26 cellular contexts compared by ENCODE assay signal in the genomic region with DNA sequence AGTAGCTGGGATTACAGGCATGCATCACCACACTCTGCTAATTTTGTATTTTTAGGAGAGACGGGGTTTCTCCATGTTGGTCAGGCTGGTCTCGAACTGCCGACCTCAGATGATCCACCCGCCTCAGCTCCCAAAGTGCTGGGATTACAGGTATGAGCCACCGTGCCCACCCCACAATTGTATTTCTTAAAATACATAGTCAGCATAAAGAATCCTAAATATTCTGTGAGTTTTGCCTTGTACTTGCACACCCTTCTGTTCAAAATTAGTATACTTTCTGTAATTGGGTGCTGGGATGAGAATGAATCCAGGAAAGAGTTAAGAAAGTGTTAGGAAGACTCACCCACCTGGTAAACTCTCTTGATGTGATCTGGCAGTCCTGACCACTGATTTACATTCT.
"Had no signal": no experiment of that assay in that cellular context is flagged by ENCODE, and none has a peak within 500 bp of the region (broad histone marks: within the 10 kb centered on the region; RNA-seq: fewer than 3 reads in every experiment).

No MANE protein-coding gene starts in this region.

- DNase-seq: cortex of kidney; effector CD8-positive, alpha-beta T cell; effector memory CD8-positive, alpha-beta T cell; endodermal cell; erythroblast; esophagus squamous epithelium; foreskin fibroblast; foreskin melanocyte; gastrocnemius medialis; glutamatergic neuron; head of caudate nucleus; heart right ventricle; hippocampal formation; left cardiac atrium; left ventricle myocardium superior; lower lobe of right lung; mesenchymal stem cell; mucosa of descending colon; naive B cell; naive thymus-derived CD8-positive, alpha-beta T cell had no signal

- H3K4me1 ChIP-seq: esophagus squamous epithelium, gastrocnemius medialis, heart right ventricle, left lung, lower lobe of right lung had no signal

- H3K27me3 ChIP-seq: esophagus squamous epithelium, gastrocnemius medialis, heart right ventricle, left lung had no signal

- ATAC-seq: effector memory CD8-positive, alpha-beta T cell; esophagus mucosa; gastrocnemius medialis; heart right ventricle; left cardiac atrium; left lung; left ventricle myocardium superior; lower lobe of right lung; mucosa of descending colon; naive thymus-derived CD8-positive, alpha-beta T cell had no signal

- H3K27ac ChIP-seq: epithelial cell of prostate, esophagus squamous epithelium, gastrocnemius medialis, heart right ventricle, left lung, lower lobe of right lung had no signal

- FAIRE-seq: endometrium, islet of Langerhans, keratinocyte had no signal

- H3K4me3 ChIP-seq: esophagus squamous epithelium, gastrocnemius medialis, heart right ventricle, left lung, lower lobe of right lung, mucosa of descending colon had no signal

- H3K36me3 ChIP-seq: esophagus squamous epithelium, gastrocnemius medialis, heart right ventricle, left lung, lower lobe of right lung had no signal

- H3K9me3 ChIP-seq: esophagus squamous epithelium, gastrocnemius medialis, lower lobe of right lung, mucosa of descending colon had no signal
